13 cellular contexts compared by ENCODE assay signal in the genomic region with DNA sequence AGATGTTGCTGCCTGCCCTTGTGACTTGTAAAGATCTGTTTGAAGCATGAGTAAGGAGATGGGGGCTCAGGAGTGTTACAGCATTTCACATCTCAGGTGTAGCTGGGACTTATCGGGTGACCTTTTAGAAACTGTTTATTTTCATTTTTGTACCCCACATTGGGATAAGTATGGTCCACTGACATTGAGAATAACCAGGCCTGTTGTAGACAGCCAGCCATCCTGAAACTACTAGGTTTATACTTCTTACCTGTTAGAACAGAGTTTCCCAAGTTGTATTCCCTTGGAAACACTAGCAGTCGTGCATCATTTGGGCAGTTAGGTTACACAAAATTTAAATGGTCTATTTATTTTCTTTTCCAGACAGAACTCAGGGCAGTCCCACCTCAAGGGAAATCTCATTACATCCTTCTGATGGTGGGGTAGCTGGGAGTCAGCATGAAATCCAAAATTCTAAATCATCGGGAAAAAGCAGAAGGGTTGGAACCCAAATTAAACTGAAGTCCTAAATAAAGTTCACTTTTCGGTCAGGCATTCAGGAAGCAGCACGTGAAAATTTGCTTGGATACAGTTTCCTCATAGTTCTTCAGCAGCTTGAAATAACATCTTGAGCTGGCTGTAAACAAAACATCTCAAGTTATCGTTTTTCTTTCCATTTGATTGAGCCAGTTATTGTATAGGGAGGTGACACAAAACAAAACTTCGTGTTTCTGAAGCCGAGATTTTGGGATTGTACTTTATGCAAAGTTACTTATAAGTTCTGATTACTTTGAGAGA. TPM values are rescaled to one million over a fixed set of nuclear protein-coding genes. Genes with fewer than 3 reads are reported as not detected.
DNase-seq lines count a peak whose midpoint lies in the region; ATAC-seq and TF ChIP-seq lines count a peak whose summit lies in the region.
"Had no signal": no experiment of that assay in that cellular context is flagged by ENCODE, and none has a peak within 500 bp of the region (broad histone marks: within the 10 kb centered on the region; RNA-seq: fewer than 3 reads in every experiment).

No MANE protein-coding gene starts in this region.

- H3K36me3 Mint-ChIP-seq in activated B cell treated with CpG ODN at 0.5 μM for 24 hours (ENCODE audit: low read depth), result no peaks in the 10 kb centered on the region
- peaks cover 0 to 7% (median 5%) of the 10 kb centered on the region in 5 donors for H3K36me3 Mint-ChIP-seq in naive thymus-derived CD4-positive, alpha-beta T cell

- H3F3A ChIP-seq in SK-N-SH (replicated peaks; ENCODE audit: insufficient read depth), result peaks cover 26% of the 10 kb centered on the region

- TF ChIP-seq RAD21 in SK-N-SH (IDR thresholded peaks at IDR 0.05; ENCODE audit: low read length), result no peak

- H3K79me2 ChIP-seq in SK-N-SH (ENCODE audit: insufficient read depth), result peaks cover 91% of the 10 kb centered on the region

- H3K4me2 ChIP-seq in BLaER1 treated with 17β-estradiol and CSF1 and Interleukin-3, amounts not matched to agents 10 nM and 100 nM, result peak overlapping the region in 9 of 11 experiments; percentile 5 to 75 (median 68); a peak in 15 of 22 replicates
- no peak overlapping the region for H3K4me2 ChIP-seq in SK-N-SH

- WGBS in gastroesophageal sphincter (ENCODE audit: low coverage in 1 of 2), 2 donors, result 16 to 20% methylated on average over 7 to 8 of the region's 8 CpGs
- 43 to 61% methylated on average over 8 of the region's 8 CpGs for WGBS in sigmoid colon, 2 donors
- 87% methylated on average over 8 of the region's 8 CpGs for WGBS in SK-N-SH (ENCODE audit: low lambda C conversion rate)

- DNase-seq in activated B cell treated with CpG ODN at 0.5 μM for 24 hours (no peak), sigmoid colon (no peak), SK-N-SH (no peak)
- DNase-seq in naive thymus-derived CD4-positive, alpha-beta T cell, result no peak
- DNase-seq: activated T-cell treated with anti-CD3 and anti-CD28 coated beads for 4 hours, GDM1, NCI-H748 treated with DMSO at 0.1 percent for 48 hours had no signal

- no peak for TF ChIP-seq CTCF in activated B cell treated with CpG ODN at 0.5 μM for 24 hours (IDR thresholded peaks at IDR 0.05)
- TF ChIP-seq CTCF in gastroesophageal sphincter (IDR thresholded peaks at IDR 0.05), result no peak
- TF ChIP-seq CTCF in sigmoid colon (IDR thresholded peaks at IDR 0.05), result no peak
- TF ChIP-seq CTCF in SK-N-SH (IDR thresholded peaks at IDR 0.05), result no peak

- POLR2A ChIA-PET in activated B cell treated with CpG ODN at 0.5 μM for 24 hours (lab: Charles Lee), result interaction anchor here (1.3 kb wide), 1 partner anchor 31 kb away, joined by 5 read pairs; a partner anchor contains a TSS
- POLR2A ChIA-PET in naive thymus-derived CD4-positive, alpha-beta T cell (lab: Charles Lee), result interaction anchor here (0.7 to 1.0 kb wide), 2 partner anchors 26 to 33 kb away, joined by 3 to 4 read pairs; no protein-coding TSS in a partner anchor
- POLR2A ChIA-PET in SK-N-SH (lab: Yijun Ruan, JAX), result no interaction called here

- no peaks in the 10 kb centered on the region for H3K27me3 ChIP-seq in BLaER1 treated with 17β-estradiol and CSF1 and Interleukin-3, amounts not matched to agents 10 nM and 100 nM
- H3K27me3 ChIP-seq in gastroesophageal sphincter, result no peaks in the 10 kb centered on the region
- H3K27me3 ChIP-seq in sigmoid colon, result no peaks in the 10 kb centered on the region
- no peaks in the 10 kb centered on the region for H3K27me3 ChIP-seq in naive thymus-derived CD4-positive, alpha-beta T cell (ENCODE audit: control insufficient read depth in 2 of 2, insufficient read depth in 2 of 2, low read length in 2 of 2)
- H3K27me3 ChIP-seq in SK-N-SH (ENCODE audit: insufficient read depth), result no peaks in the 10 kb centered on the region

- CTCF ChIA-PET in activated B cell treated with CpG ODN at 0.5 μM for 24 hours (lab: Charles Lee), result no interaction called here
- CTCF ChIA-PET in naive thymus-derived CD4-positive, alpha-beta T cell (lab: Charles Lee), result no interaction called here
- CTCF ChIA-PET in SK-N-SH (lab: Yijun Ruan, JAX), result interaction anchor here (0.6 kb wide), 2 partner anchors 70 to 85 kb away, joined by 3 read pairs; no protein-coding TSS in a partner anchor

- H3K27ac ChIP-seq in BLaER1 treated with 17β-estradiol and CSF1 and Interleukin-3, amounts not matched to agents 10 nM and 100 nM, result peak overlapping the region in 1 of 11 experiments; percentile 58; a peak in 2 of 22 replicates
- H3K27ac ChIP-seq in gastroesophageal sphincter, result peak overlapping the region; percentile 86 to 100 (median 88)
- peak overlapping the region; percentile 81 to 90 (median 86) for H3K27ac ChIP-seq in sigmoid colon
- no peak overlapping the region for H3K27ac ChIP-seq in naive thymus-derived CD4-positive, alpha-beta T cell (ENCODE audit: low read depth, low read length)
- no peak overlapping the region; a peak in 1 of 4 replicates for H3K27ac ChIP-seq in SK-N-SH (ENCODE audit: low read depth in 2 of 2, low read length in 1 of 2)
- H3K27ac ChIP-seq: HL-60 had no signal

- no peak overlapping the region for H3K4me3 ChIP-seq in BLaER1 treated with 17β-estradiol and CSF1 and Interleukin-3, amounts not matched to agents 10 nM and 100 nM
- H3K4me3 ChIP-seq in gastroesophageal sphincter (no peak overlapping the region), sigmoid colon (no peak overlapping the region), SK-N-SH (ENCODE audit: low read depth in 2 of 2, low read length in 1 of 2) (no peak overlapping the region)
- no peak overlapping the region for H3K4me3 ChIP-seq in naive thymus-derived CD4-positive, alpha-beta T cell (ENCODE audit: low read length)

- peaks cover 82% of the 10 kb centered on the region for H3K4me1 Mint-ChIP-seq in activated B cell treated with CpG ODN at 0.5 μM for 24 hours
- H3K4me1 Mint-ChIP-seq in naive thymus-derived CD4-positive, alpha-beta T cell, result peaks cover 26 to 91% (median 75%) of the 10 kb centered on the region in 7 donors

- intact Hi-C loops in activated B cell treated with CpG ODN at 0.5 μM for 24 hours (cut with micrococcal nuclease) (no loop called here), sigmoid colon (cut with DNase I) (loop anchor here (2.0 to 5.0 kb wide), 2 partner anchors 34 to 64 kb away; no protein-coding TSS in a partner anchor)
- intact Hi-C loops in naive thymus-derived CD4-positive, alpha-beta T cell (cut with micrococcal nuclease), result no loop called here

- TF ChIP-seq EP300 in gastroesophageal sphincter (IDR thresholded peaks at IDR 0.05) (no peak), sigmoid colon (IDR thresholded peaks at IDR 0.05) (peak in 2 of 4 donors; percentile 9 to 18), SK-N-SH (IDR thresholded peaks at IDR 0.05; ENCODE audit: borderline replicate concordance in 1 of 2, low read depth in 1 of 2, low read length in 1 of 2) (no peak)

- H3K4me3 Mint-ChIP-seq in activated B cell treated with CpG ODN at 0.5 μM for 24 hours, result no peak overlapping the region
- peak overlapping the region in 3 of 10 donors; percentile 2 to 41 (median 8) for H3K4me3 Mint-ChIP-seq in naive thymus-derived CD4-positive, alpha-beta T cell
- H3K4me3 Mint-ChIP-seq: central memory CD8-positive, alpha-beta T cell had no signal

- H3K27me3 Mint-ChIP-seq in activated B cell treated with CpG ODN at 0.5 μM for 24 hours, result no peaks in the 10 kb centered on the region
- H3K27me3 Mint-ChIP-seq in naive thymus-derived CD4-positive, alpha-beta T cell, result peaks cover 0 to 9% (median 0%) of the 10 kb centered on the region in 5 donors
- H3K27me3 Mint-ChIP-seq: central memory CD8-positive, alpha-beta T cell had no signal

- H3K9me3 ChIP-seq in BLaER1 treated with 17β-estradiol and CSF1 and Interleukin-3, amounts not matched to agents 10 nM and 100 nM (replicated peaks in 1 of 11), result no peaks in the 10 kb centered on the region
- H3K9me3 ChIP-seq in gastroesophageal sphincter (no peaks in the 10 kb centered on the region), sigmoid colon (no peaks in the 10 kb centered on the region), SK-N-SH (no peaks in the 10 kb centered on the region)
- H3K9me3 ChIP-seq in naive thymus-derived CD4-positive, alpha-beta T cell (ENCODE audit: control insufficient read depth in 2 of 3, low read length in 3 of 3), result no peaks in the 10 kb centered on the region

- no peak overlapping the region for H2AFZ ChIP-seq in SK-N-SH (ENCODE audit: low read depth)

- H3K36me3 ChIP-seq in BLaER1 treated with 17β-estradiol and CSF1 and Interleukin-3, amounts not matched to agents 10 nM and 100 nM, result peaks cover 0 to 32% (median 12%) of the 10 kb centered on the region in 11 experiments; a peak in 8 of 22 replicates
- H3K36me3 ChIP-seq in gastroesophageal sphincter (no peaks in the 10 kb centered on the region), sigmoid colon (no peaks in the 10 kb centered on the region), SK-N-SH (replicated peaks in 1 of 2; ENCODE audit: control insufficient read depth in 1 of 2, insufficient read depth in 2 of 2, low read length in 1 of 2) (peaks cover 0 to 2% of the 10 kb centered on the region in 2 experiments)
- H3K36me3 ChIP-seq in naive thymus-derived CD4-positive, alpha-beta T cell (ENCODE audit: control insufficient read depth in 2 of 3, insufficient read depth in 3 of 3, low read length in 3 of 3), result no peaks in the 10 kb centered on the region

- H3K27ac Mint-ChIP-seq in activated B cell treated with CpG ODN at 0.5 μM for 24 hours, result peak overlapping the region; percentile 46
- peak overlapping the region in 1 of 9 donors; percentile 8 for H3K27ac Mint-ChIP-seq in naive thymus-derived CD4-positive, alpha-beta T cell

- TF ChIP-seq POLR2A in gastroesophageal sphincter (IDR thresholded peaks at IDR 0.05) (no peak), sigmoid colon (IDR thresholded peaks at IDR 0.05) (no peak)

- peaks cover 96 to 100% (median 100%) of the 10 kb centered on the region in 11 experiments; a peak in 21 of 22 replicates for H4K20me1 ChIP-seq in BLaER1 treated with 17β-estradiol and CSF1 and Interleukin-3, amounts not matched to agents 10 nM and 100 nM
- peaks cover 26% of the 10 kb centered on the region for H4K20me1 ChIP-seq in SK-N-SH (ENCODE audit: insufficient read depth)

- H3K9ac ChIP-seq in BLaER1 treated with 17β-estradiol and CSF1 and Interleukin-3, amounts not matched to agents 10 nM and 100 nM, result no peak overlapping the region; a peak in 1 of 22 replicates
- no peak overlapping the region for H3K9ac ChIP-seq in SK-N-SH

- ATAC-seq in activated B cell treated with CpG ODN at 0.5 μM for 24 hours (ENCODE audit: low read depth) (no peak), gastroesophageal sphincter (no peak), GM18511 (IDR thresholded peaks at IDR 0.05; ENCODE audit: unreplicated experiment) (no peak)
- ATAC-seq in naive thymus-derived CD4-positive, alpha-beta T cell, result no peak
- ATAC-seq in activated CD4-positive, CD25-positive, alpha-beta regulatory T cell treated with anti-CD3 and anti-CD28 coated beads, Interleukin-2, amount 50 U/mL, for 24 hours, result no peak

- H3K9me3 Mint-ChIP-seq in activated B cell treated with CpG ODN at 0.5 μM for 24 hours, result no peaks in the 10 kb centered on the region
- H3K9me3 Mint-ChIP-seq in naive thymus-derived CD4-positive, alpha-beta T cell, result no peaks in the 10 kb centered on the region
- H3K9me3 Mint-ChIP-seq: central memory CD8-positive, alpha-beta T cell had no signal

- H3K9me2 ChIP-seq in SK-N-SH, result no peaks in the 10 kb centered on the region

- H3K4me1 ChIP-seq in BLaER1 treated with 17β-estradiol and CSF1 and Interleukin-3, amounts not matched to agents 10 nM and 100 nM, result peaks cover 39 to 100% (median 70%) of the 10 kb centered on the region in 10 experiments
- H3K4me1 ChIP-seq in gastroesophageal sphincter (peaks cover 73 to 99% (median 77%) of the 10 kb centered on the region in 3 donors), sigmoid colon (peaks cover 2 to 100% (median 98%) of the 10 kb centered on the region in 4 donors), SK-N-SH (ENCODE audit: control insufficient read depth in 1 of 2, insufficient read depth in 2 of 2, low read depth in 1 of 2, low read length in 1 of 2) (peaks cover 44 to 52% of the 10 kb centered on the region in 2 experiments)
- H3K4me1 ChIP-seq in naive thymus-derived CD4-positive, alpha-beta T cell (ENCODE audit: control insufficient read depth in 2 of 2, insufficient read depth in 2 of 2, low read length in 2 of 2), result peaks cover 21 to 29% of the 10 kb centered on the region in 2 donors

RNA-seq across cellular contexts. Expression of a gene that starts 30.5 kb away (rescaled TPM):
- 8.9 and 9.4 TPM in 2 replicates for total RNA-seq in activated B cell treated with CpG ODN at 0.5 μM for 24 hours
- total RNA-seq in gastroesophageal sphincter, result 100 to 1,000 TPM in 3 of 4 donors, 10 to 100 TPM in 1; 93.7 to 122 (median 114) TPM
- total RNA-seq in sigmoid colon, result 10 to 100 TPM; 66.4 to 84.7 (median 78.8) TPM
- 10 to 100 TPM; 13.8 to 22.9 (median 19.7) TPM for polyA plus RNA-seq in sigmoid colon
- total RNA-seq in naive thymus-derived CD4-positive, alpha-beta T cell, result 10 to 100 TPM; 11.6 to 39.5 (median 21.7) TPM
- 10 to 100 TPM; 17.8 to 19.9 TPM for polyA plus RNA-seq in naive thymus-derived CD4-positive, alpha-beta T cell
- 8.1 and 8.5 TPM in 2 replicates for polyA plus RNA-seq in SK-N-SH (2012; rRNA removed)
- 7.5 and 8.1 TPM in 2 replicates for polyA plus RNA-seq in SK-N-SH (2012; cell fraction: cytosol; rRNA removed)
- 5.9 and 8.0 TPM in 2 replicates for polyA plus RNA-seq in SK-N-SH (2012; cell fraction: nucleus; rRNA removed)

Comparison
In these comparisons a context has a peak if more than half of its experiments do, and no peak if none do; other contexts are left out.
1. H3K27ac ChIP-seq: peak in gastroesophageal sphincter (4 of 4) and sigmoid colon (4 of 4); none in naive thymus-derived CD4-positive, alpha-beta T cell (single experiment) and SK-N-SH (0 of 2).